In genomic region chr17:64662774-64663367, GRCh38 we compare ENCODE assay signal across 8 cellular contexts. TPM values are rescaled to one million over a fixed set of nuclear protein-coding genes. Genes with fewer than 3 reads are reported as not detected.
A peak's percentile ranks its signal among the peaks of the same experiment; 100 is the strongest.
DNase-seq lines count a peak whose midpoint lies in the region; ATAC-seq, FAIRE-seq and TF ChIP-seq lines count a peak whose summit lies in the region.

No MANE protein-coding gene starts in this region.

- H3K27me3 ChIP-seq in astrocyte (ENCODE audit: insufficient read depth, low read length) (no peaks in the 10 kb centered on the region), lung (ENCODE audit: control insufficient read depth, insufficient read depth) (no peaks in the 10 kb centered on the region)

- H3K27ac Mint-ChIP-seq in HFFc6 (peak overlapping the region; percentile 92), astrocyte (ENCODE audit: unreplicated experiment) (peak overlapping the region; percentile 64)

- H3K27ac ChIP-seq in astrocyte (ENCODE audit: low read depth, low read length), result peak overlapping the region; percentile 59
- peak overlapping the region in 1 of 2 donors; percentile 81 for H3K27ac ChIP-seq in lung (ENCODE audit: low read depth in 1 of 2, low read length in 1 of 2)

- H3K9me3 Mint-ChIP-seq in HFFc6, result no peaks in the 10 kb centered on the region
- H3K9me3 Mint-ChIP-seq in astrocyte (ENCODE audit: unreplicated experiment), result no peaks in the 10 kb centered on the region

- H4K20me1 ChIP-seq in astrocyte (ENCODE audit: insufficient read depth, low read length), result peaks cover 27% of the 10 kb centered on the region

- peaks cover 17% of the 10 kb centered on the region for H3K4me1 ChIP-seq in astrocyte (ENCODE audit: insufficient read depth, low read length)
- peaks cover 0 to 6% of the 10 kb centered on the region in 2 donors for H3K4me1 ChIP-seq in lung (ENCODE audit: control insufficient read depth in 2 of 2, insufficient read depth in 2 of 2, low read length in 2 of 2)

- TF ChIP-seq POLR2A in GM12891 (IDR thresholded peaks at IDR 0.05; ENCODE audit: low read depth, low read length), result no peak

- peaks cover 24% of the 10 kb centered on the region for H3K36me3 Mint-ChIP-seq in HFFc6 (ENCODE audit: low read depth)
- peaks cover 6% of the 10 kb centered on the region for H3K36me3 Mint-ChIP-seq in astrocyte (ENCODE audit: low read depth, unreplicated experiment)

- H3K36me3 ChIP-seq in astrocyte (ENCODE audit: insufficient read depth, low read length), result no peaks in the 10 kb centered on the region
- H3K36me3 ChIP-seq in lung (ENCODE audit: control insufficient read depth in 2 of 2, insufficient read depth in 2 of 2, low read length in 2 of 2), result no peaks in the 10 kb centered on the region

- H3K4me3 Mint-ChIP-seq in HFFc6 (peak overlapping the region; percentile 93), astrocyte (ENCODE audit: unreplicated experiment) (peak overlapping the region; percentile 88)

- H3K27me3 Mint-ChIP-seq in HFFc6 (ENCODE audit: insufficient read depth) (peaks cover 3% of the 10 kb centered on the region; the same call in 1 of the 2 replicates), astrocyte (ENCODE audit: low read depth, unreplicated experiment) (no peaks in the 10 kb centered on the region)

- H2AFZ ChIP-seq in astrocyte (ENCODE audit: low read depth, low read length), result peak overlapping the region; percentile 77

- no peak for TF ChIP-seq CTCF in AG04449 (IDR thresholded peaks at IDR 0.05; ENCODE audit: insufficient read depth, low read length, missing control alignments)
- no peak for TF ChIP-seq CTCF in HFFc6 (IDR thresholded peaks at IDR 0.05)
- no peak for TF ChIP-seq CTCF in astrocyte (IDR thresholded peaks at IDR 0.05; ENCODE audit: insufficient read depth, low read depth, low read length)
- TF ChIP-seq CTCF in lung (IDR thresholded peaks at IDR 0.05; ENCODE audit: control extremely low read depth, extremely low read depth), result no peak

- H3K9me3 ChIP-seq in astrocyte (ENCODE audit: insufficient read depth, low read depth, low read length), result no peaks in the 10 kb centered on the region
- H3K9me3 ChIP-seq in lung (ENCODE audit: control insufficient read depth in 2 of 2, insufficient read depth in 1 of 2, low read length in 1 of 2), result no peaks in the 10 kb centered on the region

- 59 to 65% methylated on average over 18 of the region's 18 CpGs for WGBS in lung, 2 donors

- peaks cover 48% of the 10 kb centered on the region for H3K79me2 ChIP-seq in astrocyte (ENCODE audit: insufficient read depth, low read length)

- peak overlapping the region; percentile 81 for H3K9ac ChIP-seq in astrocyte (ENCODE audit: low read length)

- no peak for DNase-seq in AG04449 (ENCODE audit: low read depth, low spot score)
- DNase-seq in HFFc6, result no peak
- DNase-seq in astrocyte (ENCODE audit: low read depth), result no peak
- no peak for DNase-seq in lung (ENCODE audit: low spot score)
- DNase-seq in COLO829 (ENCODE audit: low spot score), result no peak
- DNase-seq in SW 1271 (lab: John Stamatoyannopoulos, UW), result no peak
- DNase-seq in UCSD-AML1 (lab: John Stamatoyannopoulos, UW; ENCODE audit: unreplicated experiment), result no peak
- DNase-seq in GM12891 (ENCODE audit: insufficient read length, low spot score), result no peak

- H3K4me2 ChIP-seq in astrocyte (ENCODE audit: low read length), result peak overlapping the region; percentile 94

- CTCF ChIA-PET in AG04449 (lab: Yijun Ruan, JAX), result interaction anchor here (0.9 to 1.4 kb wide), 2 partner anchors 11 to 77 kb away, joined by 3 read pairs; no protein-coding TSS in a partner anchor

- H3K4me1 Mint-ChIP-seq in HFFc6 (ENCODE audit: low read depth) (peaks cover 46% of the 10 kb centered on the region), astrocyte (ENCODE audit: low read depth, unreplicated experiment) (peaks cover 14% of the 10 kb centered on the region)

- H3K4me3 ChIP-seq in AG04449 (ENCODE audit: low read depth, low read length) (peak overlapping the region; percentile 82), astrocyte (ENCODE audit: insufficient read depth, low read depth, low read length) (peak overlapping the region; percentile 76), lung (peak overlapping the region; percentile 53)

- FAIRE-seq in astrocyte (lab: Jason Lieb, UNC) (no peak), GM12891 (lab: Jason Lieb, UNC) (no peak)

- no peak for ATAC-seq in lung (ENCODE audit: insufficient read depth, low FRiP score)

- POLR2A ChIA-PET in AG04449 (lab: Yijun Ruan, JAX), result interaction anchor here (1.0 to 1.4 kb wide), 5 partner anchors 10 to 77 kb away, joined by 3 read pairs; no protein-coding TSS in a partner anchor

TF ChIP-seq in GM12891, 5 proteins besides CTCF, POLR2A, EP300 and RAD21:
- no peak for TF ChIP-seq SPI1 (IDR thresholded peaks at IDR 0.05; ENCODE audit: low read depth, low read length)
- TF ChIP-seq POU2F2 (IDR thresholded peaks at IDR 0.05; ENCODE audit: low read depth, low read length), result no peak
- no peak for TF ChIP-seq TAF1 (IDR thresholded peaks at IDR 0.05; ENCODE audit: low read depth, low read length)
- no peak for TF ChIP-seq POLR2AphosphoS5 (IDR thresholded peaks at IDR 0.05; ENCODE audit: low read depth, low read length)
- no peak for TF ChIP-seq PAX5 (IDR thresholded peaks at IDR 0.05; ENCODE audit: insufficient read depth, low read length, severe bottlenecking)

RNA-seq across cellular contexts. Expression of gene SMURF2, which starts 0.8 kb away (rescaled TPM):
- total RNA-seq in HFFc6 (2021; fragmentation: NEBNext Ultra II Directional; extraction: Animal tissue kit (Norgen Biotek cat#: 25700)), result 100 to 1,000 TPM in 3 of 6 experiments, 10 to 100 TPM in 3; 92.5 to 206 (median 99.1) TPM
- total RNA-seq in astrocyte (104 and 126 TPM in 2 replicates), lung (10 to 100 TPM; 32.7 to 85.6 TPM)
- 10 to 100 TPM in 1 of 2 donors, 1 to 10 TPM in 1; 9.9 to 12.3 TPM for polyA plus RNA-seq in lung
- polyA plus RNA-seq in GM12891 (2012; ENCODE audit: low read depth, missing spikeins), result 3.7 TPM
